ENCODE assay signal across 10 cellular contexts in genomic region chr20:35738410-35739179, GRCh38. TPM values are rescaled to one million over a fixed set of nuclear protein-coding genes. Genes with fewer than 3 reads are reported as not detected.
DNase-seq lines count a peak whose midpoint lies in the region; ATAC-seq, FAIRE-seq and TF ChIP-seq lines count a peak whose summit lies in the region.
"Had no signal": no experiment of that assay in that cellular context is flagged by ENCODE, and none has a peak within 500 bp of the region (broad histone marks: within the 10 kb centered on the region; RNA-seq: fewer than 3 reads in every experiment).

No MANE protein-coding gene starts in this region.

- H3K4me2 ChIP-seq in PC-9 (peak overlapping the region; percentile 24), endothelial cell of umbilical vein (ENCODE audit: insufficient read depth, low read length) (peak overlapping the region; percentile 99), trophoblast cell (ENCODE audit: low read length) (no peak overlapping the region)

- CTCF ChIA-PET in PC-9 (lab: Charles Lee) (no interaction called here), endothelial cell of umbilical vein (lab: Charles Lee) (interaction anchor here (1.4 to 3.3 kb wide), 2 partner anchors 8 to 146 kb away, joined by 5 to 11 read pairs; no protein-coding TSS in a partner anchor), A673 (lab: Charles Lee) (interaction anchor here (1.4 kb wide), 1 partner anchor 146 kb away, joined by 3 read pairs; no protein-coding TSS in a partner anchor)

- peak overlapping the region; percentile 11; the same call in 1 of the 2 replicates for H3K4me3 ChIP-seq in GM12864 (ENCODE audit: low read depth, low read length)
- no peak overlapping the region for H3K4me3 ChIP-seq in PC-9
- peak overlapping the region in 1 of 3 experiments; percentile 17 for H3K4me3 ChIP-seq in endothelial cell of umbilical vein (replicated peaks in 1 of 3; ENCODE audit: insufficient read depth in 1 of 3, low read depth in 1 of 3, low read length in 3 of 3)
- no peak overlapping the region for H3K4me3 ChIP-seq in trophoblast cell (ENCODE audit: low read depth, low read length)
- H3K4me3 ChIP-seq in A673 (ENCODE audit: low read depth, low read length, poor library complexity, severe bottlenecking), result no peak overlapping the region

- no peak overlapping the region for H3K9ac ChIP-seq in endothelial cell of umbilical vein (replicated peaks; ENCODE audit: extremely low read depth, insufficient read depth, low read length)
- H3K9ac ChIP-seq in trophoblast cell (ENCODE audit: low read length), result no peak overlapping the region

- no peak for ATAC-seq in GM18517 (IDR thresholded peaks at IDR 0.05; ENCODE audit: unreplicated experiment)

- no peak for TF ChIP-seq CTCF in GM12864 (IDR thresholded peaks at IDR 0.05; ENCODE audit: low read depth, low read length, missing control alignments)
- no peak for TF ChIP-seq CTCF in PC-9 (conservative IDR thresholded peaks at IDR 0.05)
- TF ChIP-seq CTCF in endothelial cell of umbilical vein (IDR thresholded peaks at IDR 0.05; ENCODE audit: extremely low read depth in 1 of 2, insufficient read depth in 1 of 2, low read depth in 1 of 2, low read length in 2 of 2), result no peak
- no peak for TF ChIP-seq CTCF in A673 (conservative IDR thresholded peaks at IDR 0.05; ENCODE audit: low read depth, low read length)

- BruUV-seq in PC-9 (replicated peaks; lab: Mats Ljungman, UMichigan) (no TSS peak), endothelial cell of umbilical vein (replicated peaks; lab: Mats Ljungman, UMichigan) (no TSS peak), A673 (replicated peaks; lab: Mats Ljungman, UMichigan) (no TSS peak)

- no CpG with 5 or more reads among the region's 4 CpGs for WGBS in trophoblast cell (ENCODE audit: extremely low coverage, insufficient coverage, insufficient read length)

- no peak overlapping the region for H3K14ac ChIP-seq in trophoblast cell (ENCODE audit: low read length)

- no peak overlapping the region for H3K23ac ChIP-seq in trophoblast cell (ENCODE audit: low read length)

- peaks cover 69% of the 10 kb centered on the region for H3F3A ChIP-seq in PC-9 (ENCODE audit: insufficient read depth, low read depth)

- H4K8ac ChIP-seq in trophoblast cell (ENCODE audit: low read depth, low read length), result no peak overlapping the region

- POLR2A ChIA-PET in PC-9 (lab: Charles Lee; ENCODE audit: unreplicated experiment) (no interaction called here), endothelial cell of umbilical vein (lab: Charles Lee) (interaction anchor here (1.2 to 1.6 kb wide), 3 partner anchors 8 to 145 kb away, joined by 3 to 9 read pairs (median 7); no protein-coding TSS in a partner anchor), A673 (lab: Charles Lee; ENCODE audit: low non-redundant PET) (interaction anchor here (1.0 kb wide), 1 partner anchor 32 kb away, joined by 3 read pairs; no protein-coding TSS in a partner anchor)

- H2AFZ ChIP-seq in PC-9, result no peak overlapping the region
- no peak overlapping the region for H2AFZ ChIP-seq in endothelial cell of umbilical vein (ENCODE audit: low read depth, low read length)
- no peak overlapping the region for H2AFZ ChIP-seq in trophoblast cell (ENCODE audit: insufficient read depth, low read length, poor library complexity)

- no peaks in the 10 kb centered on the region for H3K9me2 ChIP-seq in PC-9 (ENCODE audit: insufficient read depth)

- H3K4me1 ChIP-seq in PC-9 (replicated peaks; ENCODE audit: insufficient read depth), result peaks cover 46% of the 10 kb centered on the region
- peaks cover 42% of the 10 kb centered on the region for H3K4me1 ChIP-seq in endothelial cell of umbilical vein (ENCODE audit: control insufficient read depth, extremely low read depth, insufficient read depth, low read length)
- no peaks in the 10 kb centered on the region for H3K4me1 ChIP-seq in trophoblast cell (ENCODE audit: control insufficient read depth in 1 of 2, insufficient read depth in 2 of 2, low read length in 2 of 2)
- H3K4me1 ChIP-seq in A673 (ENCODE audit: insufficient read depth, low read length, poor library complexity, severe bottlenecking), result peaks cover 32% of the 10 kb centered on the region

- DNase-seq in GM12864 (ENCODE audit: low read depth), result no peak
- DNase-seq in PC-9, result no peak
- DNase-seq in endothelial cell of umbilical vein (ENCODE audit: low read depth, low spot score), result no peak
- no peak for DNase-seq in trophoblast cell
- no peak for DNase-seq in A673 (ENCODE audit: low spot score)
- no peak for DNase-seq in DMS114 treated with DMSO at 0.1 percent for 48 hours (lab: John Stamatoyannopoulos, UW; ENCODE audit: unreplicated experiment)
- DNase-seq: GDM1, NCI-H345, tibial artery had no signal

- H3K9me3 ChIP-seq in PC-9 (ENCODE audit: insufficient read depth, low read depth), result no peaks in the 10 kb centered on the region
- no peaks in the 10 kb centered on the region for H3K9me3 ChIP-seq in endothelial cell of umbilical vein (replicated peaks; ENCODE audit: control insufficient read depth, insufficient read depth, low read length)
- H3K9me3 ChIP-seq in trophoblast cell (ENCODE audit: insufficient read depth, low read depth, low read length), result no peaks in the 10 kb centered on the region
- no peaks in the 10 kb centered on the region for H3K9me3 ChIP-seq in A673 (ENCODE audit: low read depth, low read length, poor library complexity, severe bottlenecking)
- H3K9me3 ChIP-seq: tibial artery had no signal

- H3K9me1 ChIP-seq in endothelial cell of umbilical vein (replicated peaks; ENCODE audit: control insufficient read depth, extremely low read depth, insufficient read depth, low read length), result no peaks in the 10 kb centered on the region

- dilution Hi-C loops in endothelial cell of umbilical vein (cut with MboI; ENCODE audit: extremely low pct_ligation_motif_present, low sequenced_read_pairs), result no loop called here

- peaks cover 13% of the 10 kb centered on the region for H3K79me1 ChIP-seq in trophoblast cell (ENCODE audit: low read length)

- no peak overlapping the region for H3K18ac ChIP-seq in trophoblast cell (ENCODE audit: low read length)

- no peak overlapping the region for H2BK12ac ChIP-seq in trophoblast cell (ENCODE audit: low read length)

- peaks cover 78% of the 10 kb centered on the region for H4K20me1 ChIP-seq in PC-9 (ENCODE audit: insufficient read depth)
- peaks cover 43% of the 10 kb centered on the region for H4K20me1 ChIP-seq in endothelial cell of umbilical vein (replicated peaks; ENCODE audit: control insufficient read depth, extremely low read depth, insufficient read depth, low read length)

- H3K79me2 ChIP-seq in PC-9 (ENCODE audit: low read depth) (peaks cover 95% of the 10 kb centered on the region), endothelial cell of umbilical vein (ENCODE audit: control insufficient read depth, insufficient read depth, low read length) (peaks cover 84% of the 10 kb centered on the region), trophoblast cell (ENCODE audit: control insufficient read depth, insufficient read depth, low read length, poor library complexity) (peaks cover 26% of the 10 kb centered on the region)

- no peak for TF ChIP-seq POLR2A in endothelial cell of umbilical vein (IDR thresholded peaks at IDR 0.05; ENCODE audit: low read depth, low read length)

- H2BK120ac ChIP-seq in trophoblast cell (ENCODE audit: insufficient read depth, low read length, poor library complexity), result no peak overlapping the region

- no peak overlapping the region for H4K91ac ChIP-seq in trophoblast cell (ENCODE audit: low read depth, low read length)

- H3K36me3 ChIP-seq in PC-9 (ENCODE audit: low read depth) (peaks cover 72% of the 10 kb centered on the region), endothelial cell of umbilical vein (ENCODE audit: control insufficient read depth in 2 of 2, extremely low read depth in 1 of 2, insufficient read depth in 2 of 2, low read length in 2 of 2) (peaks cover 16 to 52% of the 10 kb centered on the region in 2 experiments), trophoblast cell (ENCODE audit: control insufficient read depth in 1 of 2, insufficient read depth in 2 of 2, low read length in 2 of 2) (peaks cover 19 to 36% of the 10 kb centered on the region in 2 experiments), A673 (ENCODE audit: insufficient read depth, low read length, poor library complexity, severe bottlenecking) (peaks cover 72% of the 10 kb centered on the region)

- H2AK5ac ChIP-seq in trophoblast cell (ENCODE audit: low read length), result no peak overlapping the region

- FAIRE-seq in endothelial cell of umbilical vein (lab: Jason Lieb, UNC), result no peak

- H2BK5ac ChIP-seq in trophoblast cell (ENCODE audit: low read depth, low read length, poor library complexity), result no peak overlapping the region

- no peak overlapping the region for H3K27ac ChIP-seq in PC-9
- no peak overlapping the region for H3K27ac ChIP-seq in endothelial cell of umbilical vein (ENCODE audit: insufficient read depth, low read depth, low read length)
- no peak overlapping the region for H3K27ac ChIP-seq in trophoblast cell (ENCODE audit: low read depth, low read length)
- H3K27ac ChIP-seq in A673 (ENCODE audit: low read depth, low read length, poor library complexity, severe bottlenecking), result no peak overlapping the region

- H3K4ac ChIP-seq in trophoblast cell (ENCODE audit: low read depth, low read length), result peak overlapping the region; percentile 99

- no peak overlapping the region for H4K12ac ChIP-seq in trophoblast cell (ENCODE audit: low read depth, low read length)

- intact Hi-C loops in PC-9 (cut with micrococcal nuclease; ENCODE audit: unreplicated experiment) (loop anchor here (1.0 kb wide), 1 partner anchor 7 kb away; no protein-coding TSS in a partner anchor), endothelial cell of umbilical vein (cut with micrococcal nuclease) (no loop called here), A673 (cut with micrococcal nuclease; ENCODE audit: unreplicated experiment) (loop anchor here (5.0 kb wide), 1 partner anchor 36 kb away; no protein-coding TSS in a partner anchor)

- H3K27me3 ChIP-seq in PC-9 (ENCODE audit: insufficient read depth, low read depth), result no peaks in the 10 kb centered on the region
- no peaks in the 10 kb centered on the region for H3K27me3 ChIP-seq in endothelial cell of umbilical vein (ENCODE audit: control insufficient read depth in 2 of 2, insufficient read depth in 2 of 2, low read length in 2 of 2)
- H3K27me3 ChIP-seq in trophoblast cell (ENCODE audit: insufficient read depth, low read length), result no peaks in the 10 kb centered on the region
- no peaks in the 10 kb centered on the region for H3K27me3 ChIP-seq in A673 (replicated peaks; ENCODE audit: insufficient read depth, low read depth, low read length, poor library complexity)
- H3K27me3 ChIP-seq: tibial artery had no signal

RNA-seq across cellular contexts. Expression of gene RBM39, which starts 3.5 kb away (rescaled TPM):
- total RNA-seq in PC-9 (2021) (354 and 379 TPM in 2 replicates), endothelial cell of umbilical vein (291 and 309 TPM in 2 replicates), A673 (2021) (316 and 329 TPM in 2 replicates)
- polyA plus RNA-seq in endothelial cell of umbilical vein, result 76.2 and 106 TPM in 2 replicates
- polyA plus RNA-seq in endothelial cell of umbilical vein (2011; cell fraction: cytosol; rRNA removed), result 49.7 and 60.3 TPM in 2 replicates
- polyA plus RNA-seq in endothelial cell of umbilical vein (2011; cell fraction: nucleus; rRNA removed), result 591 and 691 TPM in 2 replicates
- 214 and 237 TPM in 2 replicates for polyA plus RNA-seq in endothelial cell of umbilical vein (2012)
- polyA minus RNA-seq in endothelial cell of umbilical vein, result 196 and 257 TPM in 2 replicates
- polyA minus RNA-seq in endothelial cell of umbilical vein (2011; cell fraction: cytosol; rRNA and poly(A)+ RNA removed), result 80.7 TPM
- 449 and 536 TPM in 2 replicates for polyA minus RNA-seq in endothelial cell of umbilical vein (2011; cell fraction: nucleus; rRNA and poly(A)+ RNA removed)
- 228 and 229 TPM in 2 replicates for polyA plus RNA-seq in trophoblast cell (2013)

RNA-seq across cellular contexts. Expression of gene PHF20, which starts 33.2 kb away (rescaled TPM):
- total RNA-seq in PC-9 (2021) (59.8 and 60.2 TPM in 2 replicates), endothelial cell of umbilical vein (45.8 and 46.3 TPM in 2 replicates), A673 (2021) (43.0 and 49.6 TPM in 2 replicates)
- polyA plus RNA-seq in endothelial cell of umbilical vein, result 16.0 and 25.0 TPM in 2 replicates
- polyA plus RNA-seq in endothelial cell of umbilical vein (2011; cell fraction: cytosol; rRNA removed), result 23.8 and 25.1 TPM in 2 replicates
- 21.1 and 22.2 TPM in 2 replicates for polyA plus RNA-seq in endothelial cell of umbilical vein (2011; cell fraction: nucleus; rRNA removed)
- polyA plus RNA-seq in endothelial cell of umbilical vein (2012), result 43.9 and 49.0 TPM in 2 replicates
- 30.4 and 61.0 TPM in 2 replicates for polyA minus RNA-seq in endothelial cell of umbilical vein
- 37.3 TPM for polyA minus RNA-seq in endothelial cell of umbilical vein (2011; cell fraction: cytosol; rRNA and poly(A)+ RNA removed)
- 46.1 and 46.8 TPM in 2 replicates for polyA minus RNA-seq in endothelial cell of umbilical vein (2011; cell fraction: nucleus; rRNA and poly(A)+ RNA removed)
- 20.3 and 21.4 TPM in 2 replicates for polyA plus RNA-seq in trophoblast cell (2013)

RNA-seq across cellular contexts. Expression of gene ROMO1, which starts 39.4 kb away (rescaled TPM):
- total RNA-seq in PC-9 (2021), result 175 and 271 TPM in 2 replicates
- total RNA-seq in endothelial cell of umbilical vein, result 169 and 174 TPM in 2 replicates
- polyA plus RNA-seq in endothelial cell of umbilical vein, result 845 and 1,099 TPM in 2 replicates
- 690 and 833 TPM in 2 replicates for polyA plus RNA-seq in endothelial cell of umbilical vein (2011; cell fraction: cytosol; rRNA removed)
- polyA plus RNA-seq in endothelial cell of umbilical vein (2011; cell fraction: nucleus; rRNA removed), result 165 and 175 TPM in 2 replicates
- 286 and 288 TPM in 2 replicates for polyA plus RNA-seq in endothelial cell of umbilical vein (2012)
- polyA minus RNA-seq in endothelial cell of umbilical vein, result 52.6 and 65.2 TPM in 2 replicates
- 112 TPM for polyA minus RNA-seq in endothelial cell of umbilical vein (2011; cell fraction: cytosol; rRNA and poly(A)+ RNA removed)
- 7.5 and 22.1 TPM in 2 replicates for polyA minus RNA-seq in endothelial cell of umbilical vein (2011; cell fraction: nucleus; rRNA and poly(A)+ RNA removed)
- 506 and 511 TPM in 2 replicates for polyA plus RNA-seq in trophoblast cell (2013)
- 134 and 153 TPM in 2 replicates for total RNA-seq in A673 (2021)

RNA-seq across cellular contexts. Expression of gene NFS1, which starts 39.4 kb away (rescaled TPM):
- total RNA-seq in PC-9 (2021), result 56.9 and 65.0 TPM in 2 replicates
- 24.0 and 25.1 TPM in 2 replicates for total RNA-seq in endothelial cell of umbilical vein
- polyA plus RNA-seq in endothelial cell of umbilical vein, result 28.4 and 36.5 TPM in 2 replicates
- 27.0 and 32.3 TPM in 2 replicates for polyA plus RNA-seq in endothelial cell of umbilical vein (2011; cell fraction: cytosol; rRNA removed)
- polyA plus RNA-seq in endothelial cell of umbilical vein (2011; cell fraction: nucleus; rRNA removed), result 36.6 and 50.5 TPM in 2 replicates
- 27.7 and 29.1 TPM in 2 replicates for polyA plus RNA-seq in endothelial cell of umbilical vein (2012)
- 21.1 and 28.2 TPM in 2 replicates for polyA minus RNA-seq in endothelial cell of umbilical vein
- 50.7 TPM for polyA minus RNA-seq in endothelial cell of umbilical vein (2011; cell fraction: cytosol; rRNA and poly(A)+ RNA removed)
- polyA minus RNA-seq in endothelial cell of umbilical vein (2011; cell fraction: nucleus; rRNA and poly(A)+ RNA removed), result 11.0 and 19.1 TPM in 2 replicates
- 11.7 and 11.8 TPM in 2 replicates for polyA plus RNA-seq in trophoblast cell (2013)
- total RNA-seq in A673 (2021), result 22.2 and 23.2 TPM in 2 replicates
